In genomic region chr2:12587729-12588522, GRCh38 we compare ENCODE assay signal across 8 cellular contexts.
DNase-seq lines count a peak whose midpoint lies in the region; ATAC-seq and TF ChIP-seq lines count a peak whose summit lies in the region.

No MANE protein-coding gene starts in this region.

- H3K4me3 ChIP-seq in fibroblast of villous mesenchyme (ENCODE audit: low read depth, low read length) (no peak overlapping the region), dorsolateral prefrontal cortex (no peak overlapping the region)

- H3K27me3 Mint-ChIP-seq in stimulated activated memory B cell treated with anti-CD40 and anti-IgM and Interleukin-4, amounts not matched to agents 10 μg/mL and 1 μg/mL and 100 μg/mL, for 72 hours = no peaks in the 10 kb centered on the region

- ATAC-seq in GM19035 (IDR thresholded peaks at IDR 0.05; ENCODE audit: unreplicated experiment) (peak; percentile 74), HG03135 (IDR thresholded peaks at IDR 0.05; ENCODE audit: unreplicated experiment) (peak; percentile 83)
- peak; percentile 91 for ATAC-seq in stimulated activated memory B cell treated with anti-CD40 and anti-IgM and Interleukin-4, amounts not matched to agents 10 μg/mL and 1 μg/mL and 100 μg/mL, for 72 hours

- peak overlapping the region; percentile 22 for H3K4me3 Mint-ChIP-seq in stimulated activated memory B cell treated with anti-CD40 and anti-IgM and Interleukin-4, amounts not matched to agents 10 μg/mL and 1 μg/mL and 100 μg/mL, for 72 hours

- no peaks in the 10 kb centered on the region for H3K9me3 Mint-ChIP-seq in stimulated activated memory B cell treated with anti-CD40 and anti-IgM and Interleukin-4, amounts not matched to agents 10 μg/mL and 1 μg/mL and 100 μg/mL, for 72 hours

- H3K27ac ChIP-seq in dorsolateral prefrontal cortex = no peak overlapping the region

- no peaks in the 10 kb centered on the region for H3K27me3 ChIP-seq in dorsolateral prefrontal cortex

- DNase-seq in AG09319 (ENCODE audit: extremely low read depth, low read depth) (peak; percentile 77), SIG-M5 (lab: John Stamatoyannopoulos, UW) (peak; percentile 93), fibroblast of villous mesenchyme (ENCODE audit: low read depth) (peak; percentile 85), dorsolateral prefrontal cortex (no peak), mesenteric fat pad (ENCODE audit: low spot score) (no peak)

- H3K36me3 Mint-ChIP-seq in stimulated activated memory B cell treated with anti-CD40 and anti-IgM and Interleukin-4, amounts not matched to agents 10 μg/mL and 1 μg/mL and 100 μg/mL, for 72 hours = no peaks in the 10 kb centered on the region

- intact Hi-C loops in dorsolateral prefrontal cortex (cut with DNase I) = no loop called here

- no peak overlapping the region for H3K27ac Mint-ChIP-seq in stimulated activated memory B cell treated with anti-CD40 and anti-IgM and Interleukin-4, amounts not matched to agents 10 μg/mL and 1 μg/mL and 100 μg/mL, for 72 hours

- peaks cover 38% of the 10 kb centered on the region for H3K4me1 Mint-ChIP-seq in stimulated activated memory B cell treated with anti-CD40 and anti-IgM and Interleukin-4, amounts not matched to agents 10 μg/mL and 1 μg/mL and 100 μg/mL, for 72 hours

- TF ChIP-seq CTCF in AG09319 (IDR thresholded peaks at IDR 0.05; ENCODE audit: low read depth, low read length) = no peak
- no peak for TF ChIP-seq CTCF in fibroblast of villous mesenchyme (IDR thresholded peaks at IDR 0.05; ENCODE audit: insufficient read depth, low read depth, low read length)
- no peak for TF ChIP-seq CTCF in dorsolateral prefrontal cortex (IDR thresholded peaks at IDR 0.05 in 54 of 56, conservative IDR thresholded peaks at IDR 0.05 in 2 of 56; ENCODE audit: low read depth in 1 of 56, partially characterized antibody in 56 of 56)

Comparison
In these comparisons a context has a peak if more than half of its experiments do, and no peak if none do; other contexts are left out.
1. DNase-seq: peak in AG09319 (single experiment), SIG-M5 (single experiment) and fibroblast of villous mesenchyme (single experiment); none in dorsolateral prefrontal cortex (0 of 10) and mesenteric fat pad (single experiment).
2. Peak in every context shown above with its lines, with median percentiles within 50 percentile points of each other: ATAC-seq.